In the genomic region with DNA sequence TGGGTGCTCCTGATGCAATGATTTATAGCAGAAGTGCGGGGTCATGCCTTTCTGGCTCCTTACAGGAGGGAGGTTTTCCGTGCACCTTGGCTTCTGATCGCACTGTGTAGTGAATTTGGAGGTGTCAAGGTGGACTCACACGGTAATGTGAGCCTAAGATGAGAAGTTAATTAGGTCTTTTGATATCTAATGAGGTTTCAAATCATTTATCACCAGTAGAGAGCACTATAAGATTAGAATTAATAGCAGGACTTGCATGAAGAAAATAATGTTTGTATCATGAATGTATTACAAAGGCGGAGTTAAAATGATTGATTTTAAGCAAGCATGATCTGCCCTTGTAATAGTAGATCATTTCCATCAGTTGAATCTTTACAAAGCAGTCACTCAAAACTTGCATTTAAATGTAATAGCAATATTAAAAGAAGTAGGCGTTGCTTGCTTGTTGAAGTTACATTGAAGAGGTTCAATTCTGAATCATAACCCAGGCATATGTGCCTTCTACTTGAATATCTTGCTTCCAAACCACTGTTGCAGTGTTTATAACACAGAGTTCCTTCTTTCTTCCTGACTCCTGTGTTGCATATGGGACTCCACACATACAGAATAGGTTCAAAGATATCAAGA, we compare ENCODE assay signal across 12 cellular contexts.
DNase-seq lines count a peak whose midpoint lies in the region; ATAC-seq and TF ChIP-seq lines count a peak whose summit lies in the region.
"Had no signal": no experiment of that assay in that cellular context is flagged by ENCODE, and none has a peak within 500 bp of the region (broad histone marks: within the 10 kb centered on the region; RNA-seq: fewer than 3 reads in every experiment).

No MANE protein-coding gene starts in this region.

- no peak for ATAC-seq in heart right ventricle
- no peak for ATAC-seq in GM19397 (IDR thresholded peaks at IDR 0.05; ENCODE audit: unreplicated experiment)
- ATAC-seq: psoas muscle had no signal

- H3K4me3 ChIP-seq in heart right ventricle (no peak overlapping the region), dorsolateral prefrontal cortex (no peak overlapping the region), Peyer's patch (no peak overlapping the region)
- H3K4me3 ChIP-seq: psoas muscle had no signal

- no peak for TF ChIP-seq POLR2A in Peyer's patch (IDR thresholded peaks at IDR 0.05)

- no peaks in the 10 kb centered on the region for H3K36me3 Mint-ChIP-seq in activated naive CD4-positive, alpha-beta T cell treated with anti-CD3 and anti-CD28 coated beads for 36 hours (ENCODE audit: low read depth)
- H3K36me3 Mint-ChIP-seq: CD8-positive, alpha-beta memory T cell had no signal

- CTCF ChIA-PET in activated naive CD4-positive, alpha-beta T cell treated with anti-CD3 and anti-CD28 coated beads for 36 hours (lab: Charles Lee): interaction anchor here (1.2 kb wide), 2 partner anchors 939 to 1154 kb away, joined by 3 to 4 read pairs; no protein-coding TSS in a partner anchor

- H3K9me3 ChIP-seq in heart right ventricle (no peaks in the 10 kb centered on the region), Peyer's patch (no peaks in the 10 kb centered on the region)
- H3K9me3 ChIP-seq: psoas muscle had no signal

- intact Hi-C loops in heart right ventricle (cut with DNase I): loop anchor here in 2 of 10 donors (10.0 kb wide), 2 partner anchors 1152 to 1342 kb away; no protein-coding TSS in a partner anchor
- intact Hi-C loops in cardiac septum (cut with DNase I): loop anchor here (5.0 kb wide), 1 partner anchor 1339 kb away; no protein-coding TSS in a partner anchor
- intact Hi-C loops in dorsolateral prefrontal cortex (cut with DNase I): loop anchor here in 1 of 2 donors (2.0 kb wide), 1 partner anchor 1338 kb away; no protein-coding TSS in a partner anchor
- intact Hi-C loops in activated naive CD4-positive, alpha-beta T cell treated with anti-CD3 and anti-CD28 coated beads for 36 hours (cut with micrococcal nuclease): loop anchor here (1.0 to 5.0 kb wide), 3 partner anchors 247 to 1334 kb away; no protein-coding TSS in a partner anchor

- no peaks in the 10 kb centered on the region for H3K36me3 ChIP-seq in heart right ventricle
- H3K36me3 ChIP-seq in Peyer's patch: no peaks in the 10 kb centered on the region

- TF ChIP-seq CTCF in heart right ventricle (IDR thresholded peaks at IDR 0.05) (peak in 6 of 9 donors; percentile 4 to 33 (median 14)), dorsolateral prefrontal cortex (IDR thresholded peaks at IDR 0.05 in 54 of 56, conservative IDR thresholded peaks at IDR 0.05 in 2 of 56; ENCODE audit: low read depth in 1 of 56, partially characterized antibody in 56 of 56) (peak in 32 of 56 donors; percentile 9 to 58 (median 32)), Peyer's patch (IDR thresholded peaks at IDR 0.05) (peak in 3 of 6 experiments; percentile 5 to 21 (median 8))

- H3K4me1 ChIP-seq in heart right ventricle (no peaks in the 10 kb centered on the region), Peyer's patch (no peaks in the 10 kb centered on the region)
- H3K4me1 ChIP-seq: psoas muscle had no signal

- DNase-seq in heart right ventricle: no peak
- DNase-seq in cardiac septum (ENCODE audit: low spot score): no peak
- DNase-seq in NCI-H526 (lab: John Stamatoyannopoulos, UW): peak; percentile 29 to 43
- no peak for DNase-seq in dorsolateral prefrontal cortex
- peak; percentile 36 for DNase-seq in superior temporal gyrus (ENCODE audit: extremely low spot score)
- no peak for DNase-seq in activated naive CD4-positive, alpha-beta T cell treated with anti-CD3 and anti-CD28 coated beads for 36 hours
- DNase-seq in Peyer's patch: no peak
- DNase-seq: HCEC 1CT, psoas muscle, T1000 had no signal

- 56 to 58% methylated on average over 6 of the region's 6 CpGs for WGBS in heart right ventricle, 2 donors

- no peak overlapping the region for H3K4me3 Mint-ChIP-seq in activated naive CD4-positive, alpha-beta T cell treated with anti-CD3 and anti-CD28 coated beads for 36 hours
- H3K4me3 Mint-ChIP-seq: CD8-positive, alpha-beta memory T cell had no signal

- H3K9me3 Mint-ChIP-seq in activated naive CD4-positive, alpha-beta T cell treated with anti-CD3 and anti-CD28 coated beads for 36 hours: no peaks in the 10 kb centered on the region
- H3K9me3 Mint-ChIP-seq: CD8-positive, alpha-beta memory T cell had no signal

- H3K27me3 Mint-ChIP-seq in activated naive CD4-positive, alpha-beta T cell treated with anti-CD3 and anti-CD28 coated beads for 36 hours (ENCODE audit: low read depth): no peaks in the 10 kb centered on the region

- H3K27me3 ChIP-seq in heart right ventricle: no peaks in the 10 kb centered on the region
- peaks cover 0 to 50% (median 6%) of the 10 kb centered on the region in 45 donors for H3K27me3 ChIP-seq in dorsolateral prefrontal cortex
- no peaks in the 10 kb centered on the region for H3K27me3 ChIP-seq in Peyer's patch

- H3K27ac Mint-ChIP-seq in activated naive CD4-positive, alpha-beta T cell treated with anti-CD3 and anti-CD28 coated beads for 36 hours: no peak overlapping the region
- H3K27ac Mint-ChIP-seq: CD8-positive, alpha-beta memory T cell had no signal

- H3K27ac ChIP-seq in heart right ventricle (no peak overlapping the region), dorsolateral prefrontal cortex (no peak overlapping the region), Peyer's patch (no peak overlapping the region)
- H3K27ac ChIP-seq: psoas muscle had no signal

- no peaks in the 10 kb centered on the region for H3K4me1 Mint-ChIP-seq in activated naive CD4-positive, alpha-beta T cell treated with anti-CD3 and anti-CD28 coated beads for 36 hours (ENCODE audit: low read depth)
- H3K4me1 Mint-ChIP-seq: CD8-positive, alpha-beta memory T cell had no signal

Comparison
In these comparisons a context has a peak if more than half of its experiments do, and no peak if none do; other contexts are left out.
1. DNase-seq: peak in NCI-H526 (2 of 2) and superior temporal gyrus (single experiment); none in heart right ventricle (0 of 2), cardiac septum (single experiment), dorsolateral prefrontal cortex (0 of 10), activated naive CD4-positive, alpha-beta T cell treated with anti-CD3 and anti-CD28 coated beads for 36 hours (single experiment) and Peyer's patch (0 of 3).